1 cellular context compared by ENCODE assay signal in the genomic region with DNA sequence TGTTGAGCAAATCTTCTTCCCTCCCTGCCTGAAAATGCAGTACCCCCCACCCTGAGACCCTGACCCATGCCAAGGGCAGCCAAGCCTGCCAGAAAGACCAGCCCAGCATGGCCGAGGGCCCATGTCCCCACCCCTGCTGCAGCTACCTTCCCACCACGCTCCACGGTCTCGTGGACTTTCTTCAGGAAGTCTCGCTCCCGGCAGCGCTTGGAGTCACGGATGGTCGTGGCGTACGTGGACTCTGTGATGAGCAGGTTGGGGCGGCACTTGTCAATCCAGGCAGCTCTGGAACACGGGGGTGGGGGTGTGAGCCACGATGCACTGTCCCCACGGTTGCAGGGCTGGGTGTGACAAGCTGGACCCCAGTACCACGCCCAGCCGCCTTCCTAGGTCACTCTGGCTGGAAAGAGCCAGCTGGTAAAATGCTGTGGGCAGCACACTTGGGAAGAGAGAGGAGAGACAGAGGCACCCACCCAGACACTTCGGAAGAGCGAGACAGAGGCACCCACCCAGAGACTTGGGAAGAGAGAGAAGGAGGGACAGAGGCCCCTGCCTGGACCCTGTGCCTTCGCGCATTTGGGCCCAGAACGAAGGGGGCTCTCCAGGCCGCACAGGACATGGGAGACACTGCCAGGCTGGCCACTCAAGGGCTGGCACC.
TF ChIP-seq lines count a peak whose summit lies in the region.

No MANE protein-coding gene starts in this region.

TF ChIP-seq in GM23338, 12 proteins besides CTCF, POLR2A, EP300 and RAD21 (continued from another document):
- TF ChIP-seq, protein P1, sequence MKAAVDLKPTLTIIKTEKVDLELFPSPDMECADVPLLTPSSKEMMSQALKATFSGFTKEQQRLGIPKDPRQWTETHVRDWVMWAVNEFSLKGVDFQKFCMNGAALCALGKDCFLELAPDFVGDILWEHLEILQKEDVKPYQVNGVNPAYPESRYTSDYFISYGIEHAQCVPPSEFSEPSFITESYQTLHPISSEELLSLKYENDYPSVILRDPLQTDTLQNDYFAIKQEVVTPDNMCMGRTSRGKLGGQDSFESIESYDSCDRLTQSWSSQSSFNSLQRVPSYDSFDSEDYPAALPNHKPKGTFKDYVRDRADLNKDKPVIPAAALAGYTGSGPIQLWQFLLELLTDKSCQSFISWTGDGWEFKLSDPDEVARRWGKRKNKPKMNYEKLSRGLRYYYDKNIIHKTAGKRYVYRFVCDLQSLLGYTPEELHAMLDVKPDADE (IDR thresholded peaks at IDR 0.05) = no peak
- no peak for TF ChIP-seq CREB1 (CRISPR knock-in tag; IDR thresholded peaks at IDR 0.05; ENCODE audit: low read depth)
- TF ChIP-seq ZNF114 (CRISPR knock-in tag; IDR thresholded peaks at IDR 0.05) = no peak
- TF ChIP-seq NANOG (IDR thresholded peaks at IDR 0.05; ENCODE audit: borderline replicate concordance) = no peak
